8 cellular contexts compared by ENCODE assay signal in the genomic region with DNA sequence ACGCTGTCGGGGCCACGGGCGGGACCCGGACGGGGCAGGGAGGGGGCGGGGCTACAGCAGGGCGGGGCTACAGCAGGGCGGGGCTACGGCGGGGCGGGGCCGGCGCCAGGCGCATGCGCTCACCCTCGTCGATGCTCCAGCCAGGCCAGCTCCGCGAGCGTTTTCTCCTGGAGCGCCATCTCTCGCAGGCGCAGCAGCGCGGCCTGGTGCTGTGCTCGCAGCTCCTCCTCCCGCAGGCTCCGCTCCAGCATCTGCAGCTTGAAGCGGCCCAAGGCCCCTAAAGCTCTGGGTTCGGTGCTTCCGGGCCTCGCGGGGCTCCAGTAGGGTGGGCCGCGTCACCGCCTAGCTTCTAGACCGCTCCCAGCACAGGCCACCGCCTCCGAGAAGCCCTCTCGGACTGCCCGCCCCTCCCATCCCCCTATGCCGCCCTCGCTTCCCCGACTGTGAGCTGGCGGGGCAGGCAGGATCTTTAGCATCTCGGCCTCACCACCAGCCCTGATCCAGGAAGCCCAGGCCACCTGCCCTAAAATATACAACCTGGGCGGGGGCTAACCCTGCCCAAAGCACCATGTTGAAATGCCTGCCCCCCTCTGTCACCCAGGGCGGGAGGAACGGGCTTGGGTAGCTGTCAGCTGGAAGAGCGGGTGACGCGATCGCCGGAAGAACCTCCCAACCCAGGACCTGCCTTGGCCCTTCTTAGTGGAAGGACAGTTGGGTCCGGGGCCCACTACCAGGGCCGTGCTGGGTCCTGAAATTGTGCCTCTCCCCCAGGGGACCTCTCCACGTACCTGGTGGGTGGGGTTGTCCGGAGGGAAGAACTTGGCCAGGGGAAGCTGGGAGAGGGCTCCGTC. TPM values are rescaled to one million over a fixed set of nuclear protein-coding genes. Genes with fewer than 3 reads are reported as not detected.
DNase-seq lines count a peak whose midpoint lies in the region; ATAC-seq and TF ChIP-seq lines count a peak whose summit lies in the region.

No MANE protein-coding gene starts in this region.

- H3K79me2 ChIP-seq in mesendoderm (ENCODE audit: control insufficient read depth, insufficient read depth, low read length): no peaks in the 10 kb centered on the region

- no peak overlapping the region for H3K4ac ChIP-seq in mesendoderm (ENCODE audit: low read depth, low read length)

- no peak overlapping the region for H2BK120ac ChIP-seq in mesendoderm (ENCODE audit: low read depth, low read length)

- no peak overlapping the region for H4K8ac ChIP-seq in mesendoderm (ENCODE audit: low read depth, low read length)

- H4K5ac ChIP-seq in mesendoderm (ENCODE audit: low read length): no peak overlapping the region

- H3K4me1 ChIP-seq in effector memory CD4-positive, alpha-beta T cell (ENCODE audit: control insufficient read depth, insufficient read depth, low read length, poor library complexity, severe bottlenecking): peaks cover 7% of the 10 kb centered on the region
- H3K4me1 ChIP-seq in mesendoderm (ENCODE audit: control insufficient read depth, low read depth, low read length): no peaks in the 10 kb centered on the region

- peak overlapping the region; percentile 71 for H3K9ac ChIP-seq in mesendoderm (ENCODE audit: low read length)

- peak overlapping the region; percentile 67 for H3K4me3 ChIP-seq in effector memory CD4-positive, alpha-beta T cell (ENCODE audit: insufficient read depth, low read depth, low read length, poor library complexity, severe bottlenecking)
- peak overlapping the region; percentile 22 for H3K4me3 ChIP-seq in mesendoderm (ENCODE audit: low read length)

- no peaks in the 10 kb centered on the region for H3K36me3 ChIP-seq in effector memory CD4-positive, alpha-beta T cell (ENCODE audit: control insufficient read depth, insufficient read depth, low read length)
- H3K36me3 ChIP-seq in mesendoderm (ENCODE audit: control insufficient read depth, insufficient read depth, low read length): no peaks in the 10 kb centered on the region

- H2BK15ac ChIP-seq in mesendoderm (replicated peaks; ENCODE audit: low read depth): no peak overlapping the region

- ATAC-seq in HG02852 (IDR thresholded peaks at IDR 0.05; ENCODE audit: unreplicated experiment) (peak; percentile 61), GM18870 (IDR thresholded peaks at IDR 0.05; ENCODE audit: unreplicated experiment) (no peak)

- no peaks in the 10 kb centered on the region for H3K9me3 ChIP-seq in effector memory CD4-positive, alpha-beta T cell (ENCODE audit: control insufficient read depth, low read length)

- no CpG with 5 or more reads among the region's 60 CpGs for WGBS in mesendoderm (ENCODE audit: extremely low coverage, insufficient coverage, low lambda C conversion rate)

- H3K79me1 ChIP-seq in mesendoderm (ENCODE audit: low read length): no peaks in the 10 kb centered on the region

- H3K27ac ChIP-seq in effector memory CD4-positive, alpha-beta T cell (ENCODE audit: insufficient read depth, low read length, poor library complexity, severe bottlenecking): peak overlapping the region; percentile 64
- no peak overlapping the region for H3K27ac ChIP-seq in mesendoderm (ENCODE audit: low read depth, low read length)

- no peak overlapping the region for H2BK5ac ChIP-seq in mesendoderm (ENCODE audit: low read length)

- H3K27me3 ChIP-seq in effector memory CD4-positive, alpha-beta T cell (replicated peaks; ENCODE audit: control insufficient read depth, insufficient read depth, low read length, poor library complexity, severe bottlenecking): no peaks in the 10 kb centered on the region
- no peaks in the 10 kb centered on the region for H3K27me3 ChIP-seq in mesendoderm (ENCODE audit: insufficient read depth, low read length, poor library complexity)

- DNase-seq in NCI-H526 treated with DMSO at 0.1 percent for 48 hours (lab: John Stamatoyannopoulos, UW) (peak; percentile 42), mesendoderm (peak; percentile 90)
- peak; percentile 97 for DNase-seq in activated CD8-positive, alpha-beta memory T cell treated with anti-CD3 and anti-CD28 coated beads for 24 hours
- peak; percentile 76 to 78 (median 77) for DNase-seq in effector memory CD4-positive, alpha-beta T cell
- DNase-seq in stimulated activated CD8-positive, alpha-beta memory T cell treated with anti-CD3 and anti-CD28 coated beads, Interleukin-12 subunit alpha, Interleukin-12 subunit beta, amount 100 ng/mL, for 24 hours (ENCODE audit: extremely low read depth): peak; percentile 60

- no peak overlapping the region for H2AK5ac ChIP-seq in mesendoderm (ENCODE audit: low read length)

- peak overlapping the region; percentile 55 for H3K4me2 ChIP-seq in mesendoderm (ENCODE audit: low read length)

- peak; percentile 36 for TF ChIP-seq CTCF in GM12873 (IDR thresholded peaks at IDR 0.05; ENCODE audit: insufficient read depth, low read depth, low read length, missing control alignments)

- H3K56ac ChIP-seq in mesendoderm (ENCODE audit: low read length): peak overlapping the region; percentile 86

- H3K18ac ChIP-seq in mesendoderm (ENCODE audit: low read length): peak overlapping the region; percentile 16

- H3K23ac ChIP-seq in mesendoderm (ENCODE audit: low read length): no peak overlapping the region

RNA-seq across cellular contexts. Expression of a gene that starts 21.9 kb away (rescaled TPM):
- polyA plus RNA-seq in mesendoderm (2013, experiment 1 of 2): 11.2 TPM
- 11.3 TPM for polyA plus RNA-seq in mesendoderm (2013, experiment 2 of 2)

RNA-seq across cellular contexts. Expression of a gene that starts 36.4 kb away (rescaled TPM):
- polyA plus RNA-seq in mesendoderm (2013, experiment 1 of 2): under 0.01 TPM
- under 0.01 TPM for polyA plus RNA-seq in mesendoderm (2013, experiment 2 of 2)

RNA-seq across cellular contexts. Expression of a gene that starts 59.9 kb away (rescaled TPM):
- 8.2 TPM for polyA plus RNA-seq in mesendoderm (2013, experiment 1 of 2)
- polyA plus RNA-seq in mesendoderm (2013, experiment 2 of 2): 8.6 TPM

Comparison
In these comparisons a context has a peak if more than half of its experiments do, and no peak if none do; other contexts are left out.
1. DNase-seq: peak in every context shown above with its lines; median percentile 97 in activated CD8-positive, alpha-beta memory T cell treated with anti-CD3 and anti-CD28 coated beads for 24 hours; 90 in mesendoderm; 77 in effector memory CD4-positive, alpha-beta T cell; 60 in stimulated activated CD8-positive, alpha-beta memory T cell treated with anti-CD3 and anti-CD28 coated beads, Interleukin-12 subunit alpha, Interleukin-12 subunit beta, amount 100 ng/mL, for 24 hours; 42 in NCI-H526 treated with DMSO at 0.1 percent for 48 hours.